ENCODE assay signal across 8 cellular contexts in the genomic region with DNA sequence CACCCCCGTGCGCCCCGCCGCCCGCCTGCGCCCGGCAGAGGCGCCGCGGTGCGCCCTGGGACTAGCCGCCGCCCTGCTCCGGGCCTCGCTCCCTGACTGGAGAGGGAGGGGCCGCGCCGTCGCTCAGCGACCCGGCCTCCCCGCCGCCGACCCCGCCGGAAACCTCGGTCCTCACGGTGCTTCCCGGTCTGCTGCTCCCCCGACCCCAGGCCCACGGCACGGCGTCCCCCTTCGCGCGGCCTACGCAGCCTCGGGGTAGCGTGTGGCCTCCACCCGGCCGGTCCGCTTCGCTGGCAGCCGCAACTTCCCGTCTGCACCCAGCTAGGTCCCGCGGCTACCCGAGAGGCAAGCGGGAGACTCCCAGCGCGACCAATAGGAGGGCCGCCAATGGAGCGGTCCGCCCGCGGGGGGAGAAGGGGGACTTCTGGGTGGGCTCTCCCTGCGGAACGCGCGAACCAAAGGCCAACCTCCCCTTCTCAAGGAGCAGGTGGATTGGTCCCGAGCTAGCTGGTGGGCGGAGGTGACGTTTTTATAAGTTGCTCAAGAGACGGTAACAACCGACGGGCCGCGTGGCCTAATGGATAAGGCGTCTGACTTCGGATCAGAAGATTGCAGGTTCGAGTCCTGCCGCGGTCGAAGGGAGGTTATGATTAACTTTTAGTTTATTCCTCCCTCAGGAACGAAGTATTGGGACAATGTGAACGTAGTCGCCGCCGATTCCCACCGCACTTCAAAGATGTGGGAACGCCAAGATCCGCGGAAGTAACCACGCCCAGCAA. TPM values are rescaled to one million over a fixed set of nuclear protein-coding genes. Genes with fewer than 3 reads are reported as not detected.
DNase-seq lines count a peak whose midpoint lies in the region; ATAC-seq and TF ChIP-seq lines count a peak whose summit lies in the region.

Gene POLG, minus strand, starts transcription at position 315 of the 779 bp plus-strand sequence. CDS start 1,070 bp downstream, outside the sequence.

- peaks cover 2 to 26% of the 10 kb centered on the region in 2 donors for H3K36me3 ChIP-seq in lung (ENCODE audit: control insufficient read depth in 2 of 2, insufficient read depth in 2 of 2, low read length in 2 of 2)

- TF ChIP-seq CTCF in GM20000 (IDR thresholded peaks at IDR 0.05; ENCODE audit: extremely low read depth, missing control alignments), result no peak
- no peak for TF ChIP-seq CTCF in lung (IDR thresholded peaks at IDR 0.05; ENCODE audit: control extremely low read depth, extremely low read depth)

- H3K4me1 ChIP-seq in lung (ENCODE audit: control insufficient read depth in 2 of 2, insufficient read depth in 2 of 2, low read length in 2 of 2), result peaks cover 5 to 18% of the 10 kb centered on the region in 2 donors

- peak within 1 kb of the TSS; percentile 92 for H3K4me3 ChIP-seq in lung

- H3K9me3 ChIP-seq in lung (ENCODE audit: control insufficient read depth in 2 of 2, insufficient read depth in 1 of 2, low read length in 1 of 2), result no peaks in the 10 kb centered on the region

- peak; percentile 96 for ATAC-seq in lung (ENCODE audit: insufficient read depth, low FRiP score)

- DNase-seq in CMK (ENCODE audit: low read depth) (peak; percentile 99), GM20000 (ENCODE audit: low spot score) (peak; percentile 99), HT-29 (ENCODE audit: low spot score) (peak; percentile 100), NOMO-1 (lab: John Stamatoyannopoulos, UW; ENCODE audit: unreplicated experiment in 2 of 2) (peak; percentile 94 to 96), lung (ENCODE audit: low spot score) (peak; percentile 99)
- peak; percentile 98 for DNase-seq in effector CD8-positive, alpha-beta T cell (lab: John Stamatoyannopoulos, UW)
- DNase-seq in stimulated activated CD4-positive, alpha-beta T cell treated with anti-CD3 and anti-CD28 coated beads, TNF-alpha, amount 100 ng/mL, for 4 hours (ENCODE audit: low read depth in 3 of 3), result peak; percentile 97 to 99 (median 99)

- POLR2A ChIA-PET in activated CD8-positive, alpha-beta memory T cell treated with anti-CD3 and anti-CD28 coated beads for 36 hours (lab: Charles Lee), result interaction anchor here (0.6 to 1.0 kb wide), 2 partner anchors 243 to 1460 kb away, joined by 3 to 4 read pairs; no protein-coding TSS in a partner anchor

- no peaks in the 10 kb centered on the region for H3K27me3 ChIP-seq in lung (ENCODE audit: control insufficient read depth, insufficient read depth)

- WGBS in lung, 2 donors, result 0 to 1% methylated on average over 53 to 84 of the region's 84 CpGs

- CTCF ChIA-PET in activated CD8-positive, alpha-beta memory T cell treated with anti-CD3 and anti-CD28 coated beads for 36 hours (lab: Charles Lee), result interaction anchor here (1.0 to 1.1 kb wide), 2 partner anchors 24 to 91 kb away, joined by 3 to 4 read pairs; partner anchors contain the start of gene FANCI

- peak within 1 kb of the TSS; percentile 92 to 98 for H3K27ac ChIP-seq in lung (ENCODE audit: low read depth in 1 of 2, low read length in 1 of 2)

RNA-seq across cellular contexts. Expression of gene POLG, which starts in this region (rescaled TPM):
- 159 and 161 TPM in 2 replicates for total RNA-seq in HT-29 (2014; rRNA removed; shearing (Covaris generic))
- 100 to 1,000 TPM in 1 of 2 experiments, 10 to 100 TPM in 1; 98.1 to 103 TPM for total RNA-seq in activated CD8-positive, alpha-beta memory T cell treated with anti-CD3 and anti-CD28 coated beads for 36 hours
- total RNA-seq in lung, result 10 to 100 TPM; 51.2 to 84.9 TPM
- polyA plus RNA-seq in lung, result 10 to 100 TPM; 36.7 to 39.4 TPM

Comparison
In these comparisons a context has a peak if more than half of its experiments do, and no peak if none do; other contexts are left out.
1. Peak in every context shown above with its lines: DNase-seq, ATAC-seq, H3K4me3 ChIP-seq and H3K27ac ChIP-seq.